In genomic region chr2:176963888-176964287, GRCh38 we compare ENCODE assay signal across 28 cellular contexts.
"Had no signal": no experiment of that assay in that cellular context is flagged by ENCODE, and none has a peak within 500 bp of the region (broad histone marks: within the 10 kb centered on the region; RNA-seq: fewer than 3 reads in every experiment).

No MANE protein-coding gene starts in this region.

- H2AFZ ChIP-seq: neural progenitor cell, parathyroid adenoma had no signal

- H3K36me3 ChIP-seq: neural progenitor cell, neutrophil, spleen, stomach, thoracic aorta, thyroid gland, tibial nerve, upper lobe of left lung, vagina had no signal

- DNase-seq: naive thymus-derived CD4-positive, alpha-beta T cell; natural killer cell; nucleus accumbens; posterior cingulate gyrus; psoas muscle; right cardiac atrium; spleen; stimulated activated CD4-positive, alpha-beta T cell treated with anti-CD3 and anti-CD28 coated beads, Interleukin-15, amount 100 ng/mL, for 24 hours; stimulated activated CD4-positive, alpha-beta T cell treated with anti-CD3 and anti-CD28 coated beads, Interleukin-2, amount 100 ng/mL, for 24 hours; stimulated activated CD4-positive, alpha-beta T cell treated with anti-CD3 and anti-CD28 coated beads, Interleukin-2, amount 100 ng/mL, for 48 hours; stimulated activated CD4-positive, alpha-beta T cell treated with anti-CD3 and anti-CD28 coated beads, Interleukin-4, amount 100 ng/mL, for 24 hours; stimulated activated naive B cell treated with anti-CD40 and anti-IgM and Interleukin-4, amounts not matched to agents 10 μg/mL and 1 μg/mL and 100 μg/mL, for 72 hours; stimulated activated naive CD4-positive, alpha-beta T cell treated with Interleukin-2 at 50 U/mL for 16 hours; stomach; thyroid gland; trophoblast cell; upper lobe of left lung had no signal

- H3K9ac ChIP-seq: neural progenitor cell, parathyroid adenoma had no signal

- H3K4me1 ChIP-seq: parathyroid adenoma, psoas muscle, stomach, thyroid gland, upper lobe of left lung, vagina had no signal

- H3K4me2 ChIP-seq: neural progenitor cell, smooth muscle cell had no signal

- H3K27me3 ChIP-seq: neural progenitor cell, neutrophil, spleen, thyroid gland, tibial nerve, upper lobe of left lung, vagina had no signal

- H3K4me3 ChIP-seq: neural progenitor cell, psoas muscle, skin epidermis, smooth muscle cell, spleen, stomach, thoracic aorta, thyroid gland, tibial nerve, upper lobe of left lung, vagina had no signal

- ATAC-seq: naive thymus-derived CD4-positive, alpha-beta T cell; natural killer cell; psoas muscle; right cardiac atrium; sciatic nerve; stimulated activated effector memory CD8-positive, alpha-beta T cell treated with anti-CD3 and anti-CD28 coated beads, Interleukin-12 subunit alpha, Interleukin-12 subunit beta, amount 100 ng/mL, for 72 hours; stimulated activated naive B cell treated with anti-CD40 and anti-IgM and Interleukin-4, amounts not matched to agents 10 μg/mL and 1 μg/mL and 100 μg/mL, for 72 hours had no signal

- FAIRE-seq: urothelium cell line had no signal

- H3K9me3 ChIP-seq: neutrophil, psoas muscle, spleen, stomach, thoracic aorta, thyroid gland, tibial nerve, upper lobe of left lung, vagina had no signal

- H3K27ac ChIP-seq: neural progenitor cell, neutrophil, parathyroid adenoma, psoas muscle, skin epidermis, spleen, stomach, thoracic aorta, thyroid gland, tibial nerve, upper lobe of left lung, vagina had no signal

- H3K79me2 ChIP-seq: parathyroid adenoma had no signal
